In the genomic region with DNA sequence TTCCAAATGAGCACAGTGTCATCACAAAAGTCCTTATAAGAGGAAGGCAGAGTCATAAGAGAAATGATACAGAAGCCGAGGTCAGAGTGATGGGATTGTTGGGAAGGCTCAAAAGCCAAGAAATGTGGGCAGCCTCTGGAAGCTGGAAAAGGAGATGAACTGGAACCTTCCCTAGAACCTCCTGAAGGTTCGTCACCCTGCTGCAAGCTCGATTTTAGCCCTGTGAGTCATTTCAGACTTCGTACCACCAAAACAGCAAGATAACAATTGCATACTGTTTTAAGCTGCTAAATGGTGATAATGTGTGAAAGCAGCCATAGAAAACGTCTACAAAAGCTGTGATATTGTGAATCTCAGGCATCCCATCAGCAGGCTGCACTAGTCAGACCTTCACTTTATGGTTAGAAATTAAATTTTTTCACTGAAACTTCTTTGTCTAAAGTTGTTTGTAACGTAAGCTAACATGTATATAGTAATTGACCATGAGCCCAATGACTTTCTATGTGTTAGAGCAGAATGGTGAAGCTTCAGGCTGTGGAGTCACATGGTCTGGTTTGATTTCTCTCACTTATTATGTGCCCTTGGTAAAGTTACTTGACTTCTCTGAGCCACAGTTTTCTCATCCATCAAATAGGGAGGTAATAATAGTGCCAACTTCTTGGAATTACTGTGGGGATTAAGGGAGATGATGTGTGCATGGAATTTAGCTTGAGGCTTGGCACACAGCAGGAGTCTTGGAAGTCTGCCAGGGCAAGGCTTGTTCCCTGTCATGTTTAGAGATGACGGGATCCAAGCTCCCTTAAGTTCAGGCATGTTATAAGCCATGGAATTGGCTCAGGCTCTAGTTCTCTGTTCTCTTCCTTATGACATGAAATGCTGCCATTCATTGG, we compare ENCODE assay signal across 11 cellular contexts.
DNase-seq lines count a peak whose midpoint lies in the region; ATAC-seq and TF ChIP-seq lines count a peak whose summit lies in the region.
"Had no signal": no experiment of that assay in that cellular context is flagged by ENCODE, and none has a peak within 500 bp of the region (broad histone marks: within the 10 kb centered on the region; RNA-seq: fewer than 3 reads in every experiment).

No MANE protein-coding gene starts in this region.

- POLR2A ChIA-PET in A673 (lab: Charles Lee; ENCODE audit: low non-redundant PET), result no interaction called here

- no peak for TF ChIP-seq CTCF in A673 (conservative IDR thresholded peaks at IDR 0.05; ENCODE audit: low read depth, low read length)

- ATAC-seq in HG03457 (IDR thresholded peaks at IDR 0.05; ENCODE audit: unreplicated experiment) (no peak), HG02852 (IDR thresholded peaks at IDR 0.05; ENCODE audit: unreplicated experiment) (no peak)
- ATAC-seq: Panc1 had no signal

- H3K9me3 ChIP-seq in A673 (ENCODE audit: low read depth, low read length, poor library complexity, severe bottlenecking) (no peaks in the 10 kb centered on the region), SJCRH30 (replicated peaks) (no peaks in the 10 kb centered on the region)

- H3K4me3 ChIP-seq in A673 (ENCODE audit: low read depth, low read length, poor library complexity, severe bottlenecking), result no peak overlapping the region
- H3K4me3 ChIP-seq in SJCRH30, result no peak overlapping the region

- no peak overlapping the region for H3K27ac ChIP-seq in A673 (ENCODE audit: low read depth, low read length, poor library complexity, severe bottlenecking)
- peak overlapping the region; percentile 3; the same call in 1 of the 2 replicates for H3K27ac ChIP-seq in SJCRH30

- intact Hi-C loops in A673 (cut with micrococcal nuclease; ENCODE audit: unreplicated experiment), result no loop called here

- no peaks in the 10 kb centered on the region for H3K36me3 ChIP-seq in A673 (ENCODE audit: insufficient read depth, low read length, poor library complexity, severe bottlenecking)
- no peaks in the 10 kb centered on the region for H3K36me3 ChIP-seq in SJCRH30

- CTCF ChIA-PET in A673 (lab: Charles Lee), result no interaction called here

- DNase-seq in A673 (ENCODE audit: low spot score) (peak; percentile 90), HK-2 (ENCODE audit: unreplicated experiment) (peak; percentile 34), SJCRH30 (peak; percentile 94 to 98), glomerular visceral epithelial cell (ENCODE audit: extremely low spot score) (peak; percentile 91), kidney glomerular epithelial cell (lab: John Stamatoyannopoulos, UW) (no peak), activated gamma-delta T cell (lab: John Stamatoyannopoulos, UW) (no peak)
- DNase-seq: DND-41; stimulated activated naive CD8-positive, alpha-beta T cell treated with anti-CD3 and anti-CD28 coated beads, Interleukin-15, Interleukin-2, amounts not matched to agents 100 U/mL and 50 U/mL, for 24 hours had no signal

- H3K27me3 ChIP-seq in A673 (replicated peaks; ENCODE audit: insufficient read depth, low read depth, low read length, poor library complexity) (no peaks in the 10 kb centered on the region), SJCRH30 (no peaks in the 10 kb centered on the region)

- H3K4me1 ChIP-seq in A673 (ENCODE audit: insufficient read depth, low read length, poor library complexity, severe bottlenecking), result peaks cover 9% of the 10 kb centered on the region
- H3K4me1 ChIP-seq in SJCRH30, result peaks cover 20% of the 10 kb centered on the region

- BruUV-seq in A673 (replicated peaks; lab: Mats Ljungman, UMichigan), result no TSS peak

Comparison
In these comparisons a context has a peak if more than half of its experiments do, and no peak if none do; other contexts are left out.
1. DNase-seq: peak in A673 (single experiment), HK-2 (single experiment), SJCRH30 (2 of 2) and glomerular visceral epithelial cell (single experiment); none in kidney glomerular epithelial cell (single experiment) and activated gamma-delta T cell (single experiment).